Comparison of ENCODE assay signal across 8 cellular contexts in the genomic region with DNA sequence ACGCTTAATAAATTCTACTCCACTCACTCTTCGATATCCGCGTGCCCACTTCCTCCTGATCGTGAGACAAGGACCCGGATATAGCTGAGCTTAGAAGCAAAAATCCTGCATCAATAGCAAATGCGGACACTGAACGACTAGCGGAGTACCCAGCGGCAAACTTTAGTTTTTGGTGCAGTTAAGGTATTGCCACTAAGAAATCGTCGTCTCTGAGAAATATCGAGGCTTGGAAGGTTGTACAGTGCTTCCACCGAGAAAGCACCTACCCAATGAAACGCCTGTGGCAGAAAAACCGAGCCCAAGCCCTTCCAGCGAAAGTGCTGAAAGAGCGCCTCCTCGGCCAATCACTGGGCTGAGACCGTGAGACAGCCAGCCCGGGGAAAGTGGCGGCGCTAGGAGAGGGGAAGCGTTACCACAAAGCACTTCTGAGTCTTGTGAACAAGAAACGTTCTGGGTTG. TPM values are rescaled to one million over a fixed set of nuclear protein-coding genes. Genes with fewer than 3 reads are reported as not detected.
DNase-seq lines count a peak whose midpoint lies in the region; ATAC-seq lines count a peak whose summit lies in the region.

No MANE protein-coding gene starts in this region.

- H3K36me3 ChIP-seq in CD4-positive, alpha-beta memory T cell (ENCODE audit: insufficient read depth, low read length) = no peaks in the 10 kb centered on the region

- H3K27ac ChIP-seq in CD4-positive, alpha-beta memory T cell (ENCODE audit: low read depth, low read length) = peak overlapping the region; percentile 85

- H3K36me3 Mint-ChIP-seq in CD4-positive, alpha-beta memory T cell = peaks cover 0 to 18% of the 10 kb centered on the region in 2 donors
- peaks cover 25% of the 10 kb centered on the region for H3K36me3 Mint-ChIP-seq in stimulated activated effector memory CD8-positive, alpha-beta T cell treated with anti-CD3 and anti-CD28 coated beads, Interleukin-12 subunit alpha, Interleukin-12 subunit beta, amount 100 ng/mL, for 72 hours

- no peaks in the 10 kb centered on the region for H3K9me3 ChIP-seq in CD4-positive, alpha-beta memory T cell (ENCODE audit: control insufficient read depth in 1 of 2, low read length in 2 of 2)

- peak overlapping the region; percentile 90 to 99 (median 97) for H3K27ac Mint-ChIP-seq in CD4-positive, alpha-beta memory T cell
- H3K27ac Mint-ChIP-seq in stimulated activated effector memory CD8-positive, alpha-beta T cell treated with anti-CD3 and anti-CD28 coated beads, Interleukin-12 subunit alpha, Interleukin-12 subunit beta, amount 100 ng/mL, for 72 hours = peak overlapping the region; percentile 95

- peak overlapping the region; percentile 66 to 84 for H3K4me3 ChIP-seq in CD4-positive, alpha-beta memory T cell (ENCODE audit: low read length in 2 of 2)

- H3K4me1 Mint-ChIP-seq in CD4-positive, alpha-beta memory T cell = peaks cover 19 to 48% (median 33%) of the 10 kb centered on the region in 4 donors
- peaks cover 31% of the 10 kb centered on the region for H3K4me1 Mint-ChIP-seq in stimulated activated effector memory CD8-positive, alpha-beta T cell treated with anti-CD3 and anti-CD28 coated beads, Interleukin-12 subunit alpha, Interleukin-12 subunit beta, amount 100 ng/mL, for 72 hours

- no peaks in the 10 kb centered on the region for H3K27me3 Mint-ChIP-seq in CD4-positive, alpha-beta memory T cell

- H3K9me3 Mint-ChIP-seq in CD4-positive, alpha-beta memory T cell = no peaks in the 10 kb centered on the region
- H3K9me3 Mint-ChIP-seq in stimulated activated effector memory CD8-positive, alpha-beta T cell treated with anti-CD3 and anti-CD28 coated beads, Interleukin-12 subunit alpha, Interleukin-12 subunit beta, amount 100 ng/mL, for 72 hours = no peaks in the 10 kb centered on the region

- ATAC-seq in GM19463 (IDR thresholded peaks at IDR 0.05; ENCODE audit: unreplicated experiment) (peak; percentile 42), HG03558 (IDR thresholded peaks at IDR 0.05; ENCODE audit: extremely low read depth, unreplicated experiment) (peak; percentile 26)
- peak; percentile 80 for ATAC-seq in stimulated activated effector memory CD8-positive, alpha-beta T cell treated with anti-CD3 and anti-CD28 coated beads, Interleukin-12 subunit alpha, Interleukin-12 subunit beta, amount 100 ng/mL, for 72 hours

- CTCF ChIA-PET in CD4-positive, alpha-beta memory T cell (lab: Charles Lee; ENCODE audit: partially characterized antibody) = interaction anchor here (0.6 to 5.3 kb wide), 21 partner anchors 9 to 476 kb away, joined by 3 to 149 read pairs (median 6); a partner anchor contains a TSS

- no peaks in the 10 kb centered on the region for H3K27me3 ChIP-seq in CD4-positive, alpha-beta memory T cell (ENCODE audit: insufficient read depth, low read length)

- POLR2A ChIA-PET in CD4-positive, alpha-beta memory T cell (lab: Charles Lee; ENCODE audit: partially characterized antibody) = interaction anchor here (0.6 to 6.5 kb wide), 23 partner anchors 13 to 1137 kb away, joined by 3 to 893 read pairs (median 11); a partner anchor contains a TSS

- peak; percentile 88 to 91 (median 89) for DNase-seq in CD4-positive, alpha-beta memory T cell
- DNase-seq in NCI-H82 (lab: John Stamatoyannopoulos, UW) = peak; percentile 70
- peak; percentile 71 to 76 for DNase-seq in activated CD4-positive, alpha-beta T cell treated with anti-CD3 and anti-CD28 coated beads, Interleukin-2, amount 50 U/mL, for 4 hours
- peak; percentile 69 for DNase-seq in effector CD8-positive, alpha-beta T cell (lab: John Stamatoyannopoulos, UW)
- peak; percentile 63 for DNase-seq in midbrain (lab: John Stamatoyannopoulos, UW)
- peak in 1 of 2 donors; percentile 89 for DNase-seq in stimulated activated effector memory CD8-positive, alpha-beta T cell treated with anti-CD3 and anti-CD28 coated beads, Interleukin-12 subunit alpha, Interleukin-12 subunit beta, amount 100 ng/mL, for 72 hours (ENCODE audit: low spot score in 2 of 2)

- H3K4me1 ChIP-seq in CD4-positive, alpha-beta memory T cell (ENCODE audit: insufficient read depth, low read length) = peaks cover 38% of the 10 kb centered on the region

- intact Hi-C loops in CD4-positive, alpha-beta memory T cell (cut with micrococcal nuclease) = loop anchor here (1.0 to 5.0 kb wide), 7 partner anchors 10 to 114 kb away; a partner anchor contains a TSS

- H3K4me3 Mint-ChIP-seq in CD4-positive, alpha-beta memory T cell = peak overlapping the region; percentile 84 to 94 (median 91)
- peak overlapping the region; percentile 82 for H3K4me3 Mint-ChIP-seq in stimulated activated effector memory CD8-positive, alpha-beta T cell treated with anti-CD3 and anti-CD28 coated beads, Interleukin-12 subunit alpha, Interleukin-12 subunit beta, amount 100 ng/mL, for 72 hours

RNA-seq across cellular contexts. Expression of a gene that starts 32.2 kb away (rescaled TPM):
- total RNA-seq in CD4-positive, alpha-beta memory T cell = 10 to 100 TPM; 43.4 to 47.8 TPM
- polyA plus RNA-seq in CD4-positive, alpha-beta memory T cell = 10 to 100 TPM; 35.8 to 47.0 TPM

Comparison
In these comparisons a context has a peak if more than half of its experiments do, and no peak if none do; other contexts are left out.
1. ATAC-seq: peak in every context shown above with its lines; median percentile 80 in stimulated activated effector memory CD8-positive, alpha-beta T cell treated with anti-CD3 and anti-CD28 coated beads, Interleukin-12 subunit alpha, Interleukin-12 subunit beta, amount 100 ng/mL, for 72 hours; 42 in GM19463; 26 in HG03558.